In the genomic region with DNA sequence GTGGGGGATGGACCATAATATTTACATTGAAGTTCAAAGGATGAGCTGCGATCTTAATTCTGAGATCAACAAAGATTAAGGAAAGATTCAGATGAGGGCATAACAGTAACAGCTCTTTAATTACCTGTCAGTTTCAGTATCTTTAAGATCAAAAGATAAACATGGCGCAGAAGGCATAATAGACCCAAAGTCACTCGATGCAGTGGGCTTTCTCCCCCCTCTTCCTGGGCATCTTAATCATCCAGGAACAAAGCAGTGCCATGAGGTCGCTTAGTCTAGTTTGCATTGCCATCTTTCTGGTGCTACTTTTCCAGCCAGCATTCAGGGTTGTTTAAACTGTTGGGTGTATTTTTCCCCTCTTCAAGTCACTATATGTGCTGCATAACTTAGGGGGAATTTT, we compare ENCODE assay signal across 17 cellular contexts.
"Had no signal": no experiment of that assay in that cellular context is flagged by ENCODE, and none has a peak within 500 bp of the region (broad histone marks: within the 10 kb centered on the region; RNA-seq: fewer than 3 reads in every experiment).

No MANE protein-coding gene starts in this region.

- H3K27me3 ChIP-seq: ascending aorta, right atrium auricular region, upper lobe of right lung had no signal

- FAIRE-seq: small intestine had no signal

- ATAC-seq: activated CD8-positive, alpha-beta memory T cell treated with anti-CD3 and anti-CD28 coated beads, Interleukin-2, amount 10 ng/mL, durations not matched to agents 7 days and 5 days; effector memory CD8-positive, alpha-beta T cell; left lobe of liver; naive thymus-derived CD8-positive, alpha-beta T cell; stimulated activated naive CD8-positive, alpha-beta T cell treated with anti-CD3 and anti-CD28 coated beads, Interleukin-15, amount 100 ng/mL, for 72 hours; upper lobe of right lung had no signal

- DNase-seq: activated CD4-positive, alpha-beta memory T cell treated with anti-CD3 and anti-CD28 coated beads for 36 hours; activated CD4-positive, CD25-positive, alpha-beta regulatory T cell treated with anti-CD3 and anti-CD28 coated beads, Interleukin-2, amount 50 U/mL, for 72 hours; activated CD8-positive, alpha-beta memory T cell treated with anti-CD3 and anti-CD28 coated beads, Interleukin-2, amount 10 ng/mL, durations not matched to agents 7 days and 5 days; activated naive CD4-positive, alpha-beta T cell treated with anti-CD3 and anti-CD28 coated beads, Interleukin-2, amount 10 ng/mL, durations not matched to agents 7 days and 5 days; activated T-cell treated with anti-CD3 and anti-CD28 coated beads, Interleukin-2, amount 50 U/mL, for 1 hour; dermis blood vessel endothelial cell; effector memory CD8-positive, alpha-beta T cell; islet precursor cell; mucosa of descending colon; naive thymus-derived CD8-positive, alpha-beta T cell; small intestine; stimulated activated naive CD8-positive, alpha-beta T cell treated with anti-CD3 and anti-CD28 coated beads, Interleukin-15, amount 100 ng/mL, for 72 hours; T-helper 9 cell; upper lobe of right lung had no signal

- H3K36me3 ChIP-seq: ascending aorta, right atrium auricular region, upper lobe of right lung had no signal

- H3K4me3 ChIP-seq: ascending aorta, mucosa of descending colon, right atrium auricular region, upper lobe of right lung had no signal

- H3K4me1 ChIP-seq: ascending aorta, right atrium auricular region, upper lobe of right lung had no signal

- H3K9me3 ChIP-seq: ascending aorta, mucosa of descending colon, right atrium auricular region, upper lobe of right lung had no signal

- H3K27ac ChIP-seq: ascending aorta, right atrium auricular region, upper lobe of right lung had no signal
